ENCODE assay signal across 1 cellular context in the genomic region with DNA sequence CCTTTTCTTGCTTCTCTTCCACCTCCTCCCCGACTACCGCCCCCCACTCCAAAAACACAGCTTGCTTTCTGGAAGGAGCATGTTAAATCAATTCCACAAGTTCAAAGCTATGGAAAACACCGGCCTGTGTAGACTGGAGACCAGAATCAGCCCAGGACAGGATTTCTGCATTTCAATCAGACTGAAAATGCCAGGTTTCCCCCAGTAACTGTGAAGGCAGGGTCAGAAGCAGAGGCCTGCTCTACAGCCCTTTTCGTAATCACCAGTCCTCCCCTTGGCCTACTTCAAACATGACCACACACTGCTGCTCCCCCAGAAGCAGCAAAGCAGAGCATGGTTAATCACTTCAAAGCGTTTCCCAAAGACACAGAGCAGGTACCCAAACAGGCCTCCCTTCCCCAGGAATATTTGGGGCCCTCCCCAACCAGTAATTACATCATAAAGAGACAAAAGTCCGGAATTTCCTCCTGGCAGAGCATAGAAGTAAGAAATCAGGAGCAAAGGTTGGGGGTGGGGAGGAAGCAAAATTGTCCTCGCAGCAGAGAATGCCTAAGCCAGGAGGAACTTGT.
TF ChIP-seq lines count a peak whose summit lies in the region.

No MANE protein-coding gene starts in this region.

TF ChIP-seq in HepG2, 621 proteins besides CTCF, POLR2A, EP300 and RAD21 (continued from another document and continues in another):
- TF ChIP-seq, protein P1, sequence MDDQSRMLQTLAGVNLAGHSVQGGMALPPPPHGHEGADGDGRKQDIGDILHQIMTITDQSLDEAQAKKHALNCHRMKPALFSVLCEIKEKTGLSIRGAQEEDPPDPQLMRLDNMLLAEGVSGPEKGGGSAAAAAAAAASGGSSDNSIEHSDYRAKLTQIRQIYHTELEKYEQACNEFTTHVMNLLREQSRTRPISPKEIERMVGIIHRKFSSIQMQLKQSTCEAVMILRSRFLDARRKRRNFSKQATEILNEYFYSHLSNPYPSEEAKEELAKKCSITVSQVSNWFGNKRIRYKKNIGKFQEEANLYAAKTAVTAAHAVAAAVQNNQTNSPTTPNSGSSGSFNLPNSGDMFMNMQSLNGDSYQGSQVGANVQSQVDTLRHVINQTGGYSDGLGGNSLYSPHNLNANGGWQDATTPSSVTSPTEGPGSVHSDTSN (CRISPR knock-in tag; IDR thresholded peaks at IDR 0.05; ENCODE audit: borderline replicate concordance), result no peak
- TF ChIP-seq ZFAT (CRISPR knock-in tag; conservative IDR thresholded peaks at IDR 0.05) (no peak), ZNF501 (CRISPR knock-in tag; IDR thresholded peaks at IDR 0.05) (no peak; the same call in 1 of the 2 replicates), ZNF274 (CRISPR knock-in tag; IDR thresholded peaks at IDR 0.05) (peak; percentile 59), ZNF24 (IDR thresholded peaks at IDR 0.05) (no peak), MIER2 (CRISPR knock-in tag; IDR thresholded peaks at IDR 0.05) (no peak; the same call in 1 of the 2 replicates), TBX2 (CRISPR knock-in tag; IDR thresholded peaks at IDR 0.05; ENCODE audit: borderline replicate concordance) (peak; percentile 78; the same call in 1 of the 2 replicates), STAT5B (CRISPR knock-in tag; IDR thresholded peaks at IDR 0.05) (no peak), XRCC5 (optimal IDR thresholded peaks at IDR 0.05; ENCODE audit: low read length) (peak; percentile 59), HDAC2 (CRISPR knock-in tag; IDR thresholded peaks at IDR 0.05) (peak; percentile 89), MTF1 (CRISPR knock-in tag; IDR thresholded peaks at IDR 0.05) (no peak), SP140L (CRISPR knock-in tag; IDR thresholded peaks at IDR 0.05; ENCODE audit: borderline replicate concordance) (no peak), ZNF558 (CRISPR knock-in tag; IDR thresholded peaks at IDR 0.05; ENCODE audit: borderline replicate concordance) (no peak), ZNF644 (CRISPR knock-in tag; IDR thresholded peaks at IDR 0.05; ENCODE audit: low read depth) (peak; percentile 81), POLR2G (IDR thresholded peaks at IDR 0.05; ENCODE audit: low read depth, low read length) (no peak; the same call in none of the 2 replicates), ZNF44 (CRISPR knock-in tag; IDR thresholded peaks at IDR 0.05) (no peak), ZNF232 (CRISPR knock-in tag; IDR thresholded peaks at IDR 0.05; ENCODE audit: borderline replicate concordance) (no peak)
- TF ChIP-seq, protein P2, sequence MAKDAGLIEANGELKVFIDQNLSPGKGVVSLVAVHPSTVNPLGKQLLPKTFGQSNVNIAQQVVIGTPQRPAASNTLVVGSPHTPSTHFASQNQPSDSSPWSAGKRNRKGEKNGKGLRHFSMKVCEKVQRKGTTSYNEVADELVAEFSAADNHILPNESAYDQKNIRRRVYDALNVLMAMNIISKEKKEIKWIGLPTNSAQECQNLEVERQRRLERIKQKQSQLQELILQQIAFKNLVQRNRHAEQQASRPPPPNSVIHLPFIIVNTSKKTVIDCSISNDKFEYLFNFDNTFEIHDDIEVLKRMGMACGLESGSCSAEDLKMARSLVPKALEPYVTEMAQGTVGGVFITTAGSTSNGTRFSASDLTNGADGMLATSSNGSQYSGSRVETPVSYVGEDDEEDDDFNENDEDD (CRISPR knock-in tag; IDR thresholded peaks at IDR 0.05; ENCODE audit: borderline replicate concordance), result 0 out of 2 replicates have a peak, but pooled peaks have one; percentile 22
- TF ChIP-seq, protein P3, sequence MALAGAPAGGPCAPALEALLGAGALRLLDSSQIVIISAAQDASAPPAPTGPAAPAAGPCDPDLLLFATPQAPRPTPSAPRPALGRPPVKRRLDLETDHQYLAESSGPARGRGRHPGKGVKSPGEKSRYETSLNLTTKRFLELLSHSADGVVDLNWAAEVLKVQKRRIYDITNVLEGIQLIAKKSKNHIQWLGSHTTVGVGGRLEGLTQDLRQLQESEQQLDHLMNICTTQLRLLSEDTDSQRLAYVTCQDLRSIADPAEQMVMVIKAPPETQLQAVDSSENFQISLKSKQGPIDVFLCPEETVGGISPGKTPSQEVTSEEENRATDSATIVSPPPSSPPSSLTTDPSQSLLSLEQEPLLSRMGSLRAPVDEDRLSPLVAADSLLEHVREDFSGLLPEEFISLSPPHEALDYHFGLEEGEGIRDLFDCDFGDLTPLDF (CRISPR knock-in tag; IDR thresholded peaks at IDR 0.05), result no peak
- TF ChIP-seq, protein P4, sequence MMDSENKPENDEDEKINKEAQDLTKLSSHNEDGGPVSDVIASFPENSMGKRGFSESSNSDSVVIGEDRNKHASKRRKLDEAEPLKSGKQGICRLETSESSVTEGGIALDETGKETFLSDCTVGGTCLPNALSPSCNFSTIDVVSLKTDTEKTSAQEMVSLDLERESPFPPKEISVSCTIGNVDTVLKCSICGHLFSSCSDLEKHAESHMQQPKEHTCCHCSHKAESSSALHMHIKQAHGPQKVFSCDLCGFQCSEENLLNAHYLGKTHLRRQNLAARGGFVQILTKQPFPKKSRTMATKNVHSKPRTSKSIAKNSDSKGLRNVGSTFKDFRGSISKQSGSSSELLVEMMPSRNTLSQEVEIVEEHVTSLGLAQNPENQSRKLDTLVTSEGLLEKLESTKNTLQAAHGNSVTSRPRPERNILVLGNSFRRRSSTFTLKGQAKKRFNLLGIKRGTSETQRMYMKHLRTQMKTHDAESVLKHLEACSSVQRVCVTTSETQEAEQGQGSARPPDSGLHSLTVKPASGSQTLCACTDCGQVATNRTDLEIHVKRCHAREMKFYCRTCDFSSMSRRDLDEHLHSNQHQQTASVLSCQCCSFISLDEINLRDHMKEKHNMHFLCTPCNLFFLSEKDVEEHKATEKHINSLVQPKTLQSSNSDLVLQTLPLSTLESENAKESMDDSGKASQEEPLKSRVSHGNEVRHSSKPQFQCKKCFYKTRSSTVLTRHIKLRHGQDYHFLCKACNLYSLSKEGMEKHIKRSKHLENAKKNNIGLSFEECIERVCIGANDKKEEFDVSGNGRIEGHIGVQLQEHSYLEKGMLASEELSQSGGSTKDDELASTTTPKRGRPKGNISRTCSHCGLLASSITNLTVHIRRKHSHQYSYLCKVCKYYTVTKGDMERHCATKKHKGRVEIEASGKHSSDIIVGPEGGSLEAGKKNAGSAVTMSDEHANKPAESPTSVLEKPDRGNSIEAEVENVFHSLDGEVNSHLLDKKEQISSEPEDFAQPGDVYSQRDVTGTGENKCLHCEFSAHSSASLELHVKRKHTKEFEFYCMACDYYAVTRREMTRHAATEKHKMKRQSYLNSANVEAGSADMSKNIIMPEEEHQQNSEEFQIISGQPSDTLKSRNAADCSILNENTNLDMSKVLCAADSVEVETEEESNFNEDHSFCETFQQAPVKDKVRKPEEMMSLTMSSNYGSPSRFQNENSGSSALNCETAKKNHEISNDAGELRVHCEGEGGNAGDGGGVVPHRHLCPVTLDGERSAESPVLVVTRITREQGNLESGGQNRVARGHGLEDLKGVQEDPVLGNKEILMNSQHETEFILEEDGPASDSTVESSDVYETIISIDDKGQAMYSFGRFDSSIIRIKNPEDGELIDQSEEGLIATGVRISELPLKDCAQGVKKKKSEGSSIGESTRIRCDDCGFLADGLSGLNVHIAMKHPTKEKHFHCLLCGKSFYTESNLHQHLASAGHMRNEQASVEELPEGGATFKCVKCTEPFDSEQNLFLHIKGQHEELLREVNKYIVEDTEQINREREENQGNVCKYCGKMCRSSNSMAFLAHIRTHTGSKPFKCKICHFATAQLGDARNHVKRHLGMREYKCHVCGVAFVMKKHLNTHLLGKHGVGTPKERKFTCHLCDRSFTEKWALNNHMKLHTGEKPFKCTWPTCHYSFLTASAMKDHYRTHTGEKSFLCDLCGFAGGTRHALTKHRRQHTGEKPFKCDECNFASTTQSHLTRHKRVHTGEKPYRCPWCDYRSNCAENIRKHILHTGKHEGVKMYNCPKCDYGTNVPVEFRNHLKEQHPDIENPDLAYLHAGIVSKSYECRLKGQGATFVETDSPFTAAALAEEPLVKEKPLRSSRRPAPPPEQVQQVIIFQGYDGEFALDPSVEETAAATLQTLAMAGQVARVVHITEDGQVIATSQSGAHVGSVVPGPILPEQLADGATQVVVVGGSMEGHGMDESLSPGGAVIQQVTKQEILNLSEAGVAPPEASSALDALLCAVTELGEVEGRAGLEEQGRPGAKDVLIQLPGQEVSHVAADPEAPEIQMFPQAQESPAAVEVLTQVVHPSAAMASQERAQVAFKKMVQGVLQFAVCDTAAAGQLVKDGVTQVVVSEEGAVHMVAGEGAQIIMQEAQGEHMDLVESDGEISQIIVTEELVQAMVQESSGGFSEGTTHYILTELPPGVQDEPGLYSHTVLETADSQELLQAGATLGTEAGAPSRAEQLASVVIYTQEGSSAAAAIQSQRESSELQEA (CRISPR knock-in tag; IDR thresholded peaks at IDR 0.05; ENCODE audit: not compliant biosample characterization), result no peak
- TF ChIP-seq, protein P5, sequence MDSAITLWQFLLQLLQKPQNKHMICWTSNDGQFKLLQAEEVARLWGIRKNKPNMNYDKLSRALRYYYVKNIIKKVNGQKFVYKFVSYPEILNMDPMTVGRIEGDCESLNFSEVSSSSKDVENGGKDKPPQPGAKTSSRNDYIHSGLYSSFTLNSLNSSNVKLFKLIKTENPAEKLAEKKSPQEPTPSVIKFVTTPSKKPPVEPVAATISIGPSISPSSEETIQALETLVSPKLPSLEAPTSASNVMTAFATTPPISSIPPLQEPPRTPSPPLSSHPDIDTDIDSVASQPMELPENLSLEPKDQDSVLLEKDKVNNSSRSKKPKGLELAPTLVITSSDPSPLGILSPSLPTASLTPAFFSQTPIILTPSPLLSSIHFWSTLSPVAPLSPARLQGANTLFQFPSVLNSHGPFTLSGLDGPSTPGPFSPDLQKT (CRISPR knock-in tag; IDR thresholded peaks at IDR 0.05; ENCODE audit: borderline replicate concordance), result no peak
- TF ChIP-seq, protein P6, sequence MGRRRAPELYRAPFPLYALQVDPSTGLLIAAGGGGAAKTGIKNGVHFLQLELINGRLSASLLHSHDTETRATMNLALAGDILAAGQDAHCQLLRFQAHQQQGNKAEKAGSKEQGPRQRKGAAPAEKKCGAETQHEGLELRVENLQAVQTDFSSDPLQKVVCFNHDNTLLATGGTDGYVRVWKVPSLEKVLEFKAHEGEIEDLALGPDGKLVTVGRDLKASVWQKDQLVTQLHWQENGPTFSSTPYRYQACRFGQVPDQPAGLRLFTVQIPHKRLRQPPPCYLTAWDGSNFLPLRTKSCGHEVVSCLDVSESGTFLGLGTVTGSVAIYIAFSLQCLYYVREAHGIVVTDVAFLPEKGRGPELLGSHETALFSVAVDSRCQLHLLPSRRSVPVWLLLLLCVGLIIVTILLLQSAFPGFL (CRISPR knock-in tag; IDR thresholded peaks at IDR 0.05), result no peak
- TF ChIP-seq, protein P7, sequence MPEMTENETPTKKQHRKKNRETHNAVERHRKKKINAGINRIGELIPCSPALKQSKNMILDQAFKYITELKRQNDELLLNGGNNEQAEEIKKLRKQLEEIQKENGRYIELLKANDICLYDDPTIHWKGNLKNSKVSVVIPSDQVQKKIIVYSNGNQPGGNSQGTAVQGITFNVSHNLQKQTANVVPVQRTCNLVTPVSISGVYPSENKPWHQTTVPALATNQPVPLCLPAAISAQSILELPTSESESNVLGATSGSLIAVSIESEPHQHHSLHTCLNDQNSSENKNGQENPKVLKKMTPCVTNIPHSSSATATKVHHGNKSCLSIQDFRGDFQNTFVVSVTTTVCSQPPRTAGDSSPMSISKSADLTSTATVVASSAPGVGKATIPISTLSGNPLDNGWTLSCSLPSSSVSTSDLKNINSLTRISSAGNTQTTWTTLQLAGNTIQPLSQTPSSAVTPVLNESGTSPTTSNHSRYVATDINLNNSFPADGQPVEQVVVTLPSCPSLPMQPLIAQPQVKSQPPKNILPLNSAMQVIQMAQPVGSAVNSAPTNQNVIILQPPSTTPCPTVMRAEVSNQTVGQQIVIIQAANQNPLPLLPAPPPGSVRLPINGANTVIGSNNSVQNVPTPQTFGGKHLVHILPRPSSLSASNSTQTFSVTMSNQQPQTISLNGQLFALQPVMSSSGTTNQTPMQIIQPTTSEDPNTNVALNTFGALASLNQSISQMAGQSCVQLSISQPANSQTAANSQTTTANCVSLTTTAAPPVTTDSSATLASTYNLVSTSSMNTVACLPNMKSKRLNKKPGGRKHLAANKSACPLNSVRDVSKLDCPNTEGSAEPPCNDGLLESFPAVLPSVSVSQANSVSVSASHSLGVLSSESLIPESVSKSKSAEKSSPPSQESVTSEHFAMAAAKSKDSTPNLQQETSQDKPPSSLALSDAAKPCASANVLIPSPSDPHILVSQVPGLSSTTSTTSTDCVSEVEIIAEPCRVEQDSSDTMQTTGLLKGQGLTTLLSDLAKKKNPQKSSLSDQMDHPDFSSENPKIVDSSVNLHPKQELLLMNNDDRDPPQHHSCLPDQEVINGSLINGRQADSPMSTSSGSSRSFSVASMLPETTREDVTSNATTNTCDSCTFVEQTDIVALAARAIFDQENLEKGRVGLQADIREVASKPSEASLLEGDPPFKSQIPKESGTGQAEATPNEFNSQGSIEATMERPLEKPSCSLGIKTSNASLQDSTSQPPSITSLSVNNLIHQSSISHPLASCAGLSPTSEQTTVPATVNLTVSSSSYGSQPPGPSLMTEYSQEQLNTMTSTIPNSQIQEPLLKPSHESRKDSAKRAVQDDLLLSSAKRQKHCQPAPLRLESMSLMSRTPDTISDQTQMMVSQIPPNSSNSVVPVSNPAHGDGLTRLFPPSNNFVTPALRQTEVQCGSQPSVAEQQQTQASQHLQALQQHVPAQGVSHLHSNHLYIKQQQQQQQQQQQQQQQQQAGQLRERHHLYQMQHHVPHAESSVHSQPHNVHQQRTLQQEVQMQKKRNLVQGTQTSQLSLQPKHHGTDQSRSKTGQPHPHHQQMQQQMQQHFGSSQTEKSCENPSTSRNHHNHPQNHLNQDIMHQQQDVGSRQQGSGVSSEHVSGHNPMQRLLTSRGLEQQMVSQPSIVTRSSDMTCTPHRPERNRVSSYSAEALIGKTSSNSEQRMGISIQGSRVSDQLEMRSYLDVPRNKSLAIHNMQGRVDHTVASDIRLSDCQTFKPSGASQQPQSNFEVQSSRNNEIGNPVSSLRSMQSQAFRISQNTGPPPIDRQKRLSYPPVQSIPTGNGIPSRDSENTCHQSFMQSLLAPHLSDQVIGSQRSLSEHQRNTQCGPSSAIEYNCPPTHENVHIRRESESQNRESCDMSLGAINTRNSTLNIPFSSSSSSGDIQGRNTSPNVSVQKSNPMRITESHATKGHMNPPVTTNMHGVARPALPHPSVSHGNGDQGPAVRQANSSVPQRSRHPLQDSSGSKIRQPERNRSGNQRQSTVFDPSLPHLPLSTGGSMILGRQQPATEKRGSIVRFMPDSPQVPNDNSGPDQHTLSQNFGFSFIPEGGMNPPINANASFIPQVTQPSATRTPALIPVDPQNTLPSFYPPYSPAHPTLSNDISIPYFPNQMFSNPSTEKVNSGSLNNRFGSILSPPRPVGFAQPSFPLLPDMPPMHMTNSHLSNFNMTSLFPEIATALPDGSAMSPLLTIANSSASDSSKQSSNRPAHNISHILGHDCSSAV (CRISPR knock-in tag; IDR thresholded peaks at IDR 0.05; ENCODE audit: borderline replicate concordance), result no peak
- TF ChIP-seq, protein P8, sequence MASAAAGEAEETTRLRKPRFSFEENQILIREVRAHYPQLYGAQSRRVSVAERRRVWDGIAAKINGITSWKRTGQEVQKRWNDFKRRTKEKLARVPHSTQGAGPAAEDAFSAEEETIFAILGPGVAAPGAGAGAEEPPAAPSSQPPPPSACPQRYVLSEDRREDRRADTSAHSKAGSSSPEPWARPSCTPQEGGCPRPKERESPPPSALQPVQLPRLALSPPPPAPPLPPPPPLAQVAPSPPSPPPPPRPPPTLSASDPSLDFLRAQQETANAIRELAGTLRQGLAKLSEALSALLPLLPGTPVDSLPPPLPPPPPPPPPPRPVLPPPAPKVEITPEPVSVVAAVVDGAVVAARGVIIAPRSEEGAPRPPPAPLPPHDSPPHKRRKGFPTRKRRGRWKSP (CRISPR knock-in tag; IDR thresholded peaks at IDR 0.05), result peak; percentile 89
